ENCODE assay signal across 13 cellular contexts in the genomic region with DNA sequence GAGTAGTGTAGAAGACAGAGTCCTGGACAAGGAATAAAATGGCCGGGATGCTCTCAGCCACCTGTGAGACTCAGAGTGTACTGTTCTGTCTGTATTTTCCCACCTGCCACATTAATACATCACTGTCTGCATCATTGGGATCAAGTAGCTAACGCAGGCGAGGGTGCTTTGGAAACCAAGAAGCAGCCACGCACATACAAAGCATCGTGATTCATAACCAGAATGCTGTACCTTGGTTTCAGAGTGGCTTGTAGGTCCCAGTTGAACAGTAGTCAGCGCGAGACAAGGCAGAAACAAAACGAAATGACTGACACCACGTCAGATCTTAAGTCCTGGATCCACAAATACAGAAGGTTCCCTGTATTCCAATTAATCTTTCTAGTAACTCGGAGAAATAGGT.
DNase-seq lines count a peak whose midpoint lies in the region; ATAC-seq and TF ChIP-seq lines count a peak whose summit lies in the region.
"Had no signal": no experiment of that assay in that cellular context is flagged by ENCODE, and none has a peak within 500 bp of the region (broad histone marks: within the 10 kb centered on the region; RNA-seq: fewer than 3 reads in every experiment).

No MANE protein-coding gene starts in this region.

- intact Hi-C loops in ascending aorta (cut with DNase I): no loop called here

- peaks cover 0 to 8% of the 10 kb centered on the region in 2 donors for H3K9me3 ChIP-seq in ascending aorta

- H3K27me3 Mint-ChIP-seq in stimulated activated memory B cell treated with anti-CD40 and anti-IgM and Interleukin-4, amounts not matched to agents 10 μg/mL and 1 μg/mL and 100 μg/mL, for 72 hours: no peaks in the 10 kb centered on the region

- H3K27ac Mint-ChIP-seq in stimulated activated memory B cell treated with anti-CD40 and anti-IgM and Interleukin-4, amounts not matched to agents 10 μg/mL and 1 μg/mL and 100 μg/mL, for 72 hours: no peak overlapping the region
- H3K27ac Mint-ChIP-seq: activated B cell treated with CpG ODN at 0.5 μM for 24 hours; activated naive CD4-positive, alpha-beta T cell treated with anti-CD3 and anti-CD28 coated beads, Interleukin-2, amount 50 U/mL, for 72 hours had no signal

- no peaks in the 10 kb centered on the region for H3K36me3 Mint-ChIP-seq in stimulated activated memory B cell treated with anti-CD40 and anti-IgM and Interleukin-4, amounts not matched to agents 10 μg/mL and 1 μg/mL and 100 μg/mL, for 72 hours

- no peak for TF ChIP-seq CTCF in ascending aorta (IDR thresholded peaks at IDR 0.05)

- no peaks in the 10 kb centered on the region for H3K36me3 ChIP-seq in ascending aorta
- H3K36me3 ChIP-seq: suprapubic skin had no signal

- H3K27ac ChIP-seq in ascending aorta: no peak overlapping the region
- H3K27ac ChIP-seq: suprapubic skin had no signal

- no peaks in the 10 kb centered on the region for H3K4me1 ChIP-seq in ascending aorta

- no peaks in the 10 kb centered on the region for H3K27me3 ChIP-seq in ascending aorta
- H3K27me3 ChIP-seq: suprapubic skin had no signal

- ATAC-seq in GM19043 (IDR thresholded peaks at IDR 0.05; ENCODE audit: low read depth, unreplicated experiment) (peak; percentile 79), HG02610 (IDR thresholded peaks at IDR 0.05; ENCODE audit: unreplicated experiment) (peak; percentile 78), HG03520 (IDR thresholded peaks at IDR 0.05; ENCODE audit: unreplicated experiment) (peak; percentile 84)
- ATAC-seq in stimulated activated memory B cell treated with anti-CD40 and anti-IgM and Interleukin-4, amounts not matched to agents 10 μg/mL and 1 μg/mL and 100 μg/mL, for 72 hours: peak; percentile 48

- no peak overlapping the region for H3K4me3 ChIP-seq in ascending aorta
- H3K4me3 ChIP-seq: suprapubic skin had no signal

- H3K9me3 Mint-ChIP-seq in stimulated activated memory B cell treated with anti-CD40 and anti-IgM and Interleukin-4, amounts not matched to agents 10 μg/mL and 1 μg/mL and 100 μg/mL, for 72 hours: no peaks in the 10 kb centered on the region

- DNase-seq in DMS153 treated with DMSO at 0.1 percent for 48 hours (lab: John Stamatoyannopoulos, UW; ENCODE audit: unreplicated experiment) (no peak), ascending aorta (ENCODE audit: low spot score in 2 of 2) (no peak), HuH-7 (ENCODE audit: low spot score) (no peak)
- DNase-seq in activated CD4-positive, alpha-beta T cell treated with anti-CD3 and anti-CD28 coated beads for 4 hours: no peak
- DNase-seq: activated B cell treated with CpG ODN at 0.5 μM for 24 hours, NCI-H1436 had no signal

- peaks cover 5% of the 10 kb centered on the region for H3K4me1 Mint-ChIP-seq in stimulated activated memory B cell treated with anti-CD40 and anti-IgM and Interleukin-4, amounts not matched to agents 10 μg/mL and 1 μg/mL and 100 μg/mL, for 72 hours
- H3K4me1 Mint-ChIP-seq: activated B cell treated with CpG ODN at 0.5 μM for 24 hours had no signal

- no peak overlapping the region for H3K4me3 Mint-ChIP-seq in stimulated activated memory B cell treated with anti-CD40 and anti-IgM and Interleukin-4, amounts not matched to agents 10 μg/mL and 1 μg/mL and 100 μg/mL, for 72 hours
- H3K4me3 Mint-ChIP-seq: activated B cell treated with CpG ODN at 0.5 μM for 24 hours, HFFc6 had no signal
